In genomic region chr3:179663093-179663492, GRCh38 we compare ENCODE assay signal across 20 cellular contexts. TPM values are rescaled to one million over a fixed set of nuclear protein-coding genes. Genes with fewer than 3 reads are reported as not detected.
DNase-seq lines count a peak whose midpoint lies in the region; ATAC-seq and TF ChIP-seq lines count a peak whose summit lies in the region.
"Had no signal": no experiment of that assay in that cellular context is flagged by ENCODE, and none has a peak within 500 bp of the region (broad histone marks: within the 10 kb centered on the region; RNA-seq: fewer than 3 reads in every experiment).

No MANE protein-coding gene starts in this region.

- H3K36me3 Mint-ChIP-seq in glutamatergic neuron (ENCODE audit: unreplicated experiment) = no peaks in the 10 kb centered on the region

- peak overlapping the region; percentile 98 for H3K27ac ChIP-seq in psoas muscle
- H3K27ac ChIP-seq: HL-60 had no signal

- H3K36me3 ChIP-seq in psoas muscle (ENCODE audit: insufficient read depth in 1 of 2, low read depth in 1 of 2) = no peaks in the 10 kb centered on the region
- H3K36me3 ChIP-seq: BE2C had no signal

- in situ Hi-C loops in SK-MEL-5 (cut with HindIII; ENCODE audit: low pct_unique_long_range_greater_than_20kb, low sequenced_read_pairs) = no loop called here

- peaks cover 85% of the 10 kb centered on the region for H3K4me1 ChIP-seq in psoas muscle
- H3K4me1 ChIP-seq: Caco-2 had no signal

- DNase-seq in COLO829 (ENCODE audit: low spot score) (peak; percentile 35), SK-MEL-5 (ENCODE audit: low read depth, low spot score) (peak; percentile 32), glutamatergic neuron (no peak), psoas muscle (no peak), D341Med (ENCODE audit: low spot score) (no peak)
- DNase-seq: ACHN; BE2C; C1 segment of cervical spinal cord; Caco-2; CD4-positive, CD25-positive, alpha-beta regulatory T cell; CD8-positive, alpha-beta memory T cell; DMS153; DMS79; GDM1; H9; IMR-90 had no signal

- intact Hi-C loops in psoas muscle (cut with DNase I) = no loop called here

- ATAC-seq in psoas muscle (no peak), HG02763 (IDR thresholded peaks at IDR 0.05; ENCODE audit: unreplicated experiment) (no peak), GM21515 (IDR thresholded peaks at IDR 0.05; ENCODE audit: unreplicated experiment) (no peak)
- ATAC-seq: K562 had no signal

- H3K4me3 ChIP-seq in psoas muscle = no peak overlapping the region
- H3K4me3 ChIP-seq: K562 had no signal

- H3K9me3 ChIP-seq in psoas muscle = no peaks in the 10 kb centered on the region
- H3K9me3 ChIP-seq: BE2C, Caco-2 had no signal

- 51 to 55% (median 53%) methylated on average over 1 of the region's 1 CpG for WGBS in psoas muscle, 3 donors

- TF ChIP-seq CTCF in glutamatergic neuron (IDR thresholded peaks at IDR 0.05; ENCODE audit: partially characterized antibody, unreplicated experiment) = no peak
- no peak for TF ChIP-seq CTCF in psoas muscle (IDR thresholded peaks at IDR 0.05)

- peaks cover 5% of the 10 kb centered on the region for H3K27me3 Mint-ChIP-seq in glutamatergic neuron (ENCODE audit: unreplicated experiment)
- H3K27me3 Mint-ChIP-seq: CD4-positive, CD25-positive, alpha-beta regulatory T cell; CD8-positive, alpha-beta memory T cell had no signal

- peak overlapping the region; percentile 21 for H3K27ac Mint-ChIP-seq in glutamatergic neuron (ENCODE audit: unreplicated experiment)

- H3K4me1 Mint-ChIP-seq in glutamatergic neuron (ENCODE audit: low read depth, unreplicated experiment) = peaks cover 75% of the 10 kb centered on the region

- peaks cover 16% of the 10 kb centered on the region for H3K9me3 Mint-ChIP-seq in glutamatergic neuron (ENCODE audit: unreplicated experiment)
- H3K9me3 Mint-ChIP-seq: CD8-positive, alpha-beta memory T cell; H9 had no signal

- no peaks in the 10 kb centered on the region for H3K27me3 ChIP-seq in psoas muscle (ENCODE audit: insufficient read depth in 3 of 3, low read length in 2 of 3)
- H3K27me3 ChIP-seq: BE2C had no signal

- H3K4me3 Mint-ChIP-seq in glutamatergic neuron (ENCODE audit: unreplicated experiment) = peak overlapping the region; percentile 27
- H3K4me3 Mint-ChIP-seq: CD4-positive, CD25-positive, alpha-beta regulatory T cell; CD8-positive, alpha-beta memory T cell; H9 had no signal

RNA-seq across cellular contexts. Expression of gene USP13, which starts 10.3 kb away (rescaled TPM):
- total RNA-seq in SK-MEL-5 (2014; rRNA removed; shearing (Covaris generic)) = 7.1 and 8.3 TPM in 2 replicates
- polyA plus RNA-seq in SK-MEL-5 (2015; cell fraction: cytosol; rRNA removed) = 11.0 and 20.3 TPM in 2 replicates
- polyA plus RNA-seq in SK-MEL-5 (2015; cell fraction: nucleus; rRNA removed) = 8.0 and 9.3 TPM in 2 replicates
- total RNA-seq in glutamatergic neuron (ENCODE audit: unreplicated experiment) (28.5 TPM), psoas muscle (100 to 1,000 TPM; 175 to 324 (median 269) TPM)
- polyA plus RNA-seq in psoas muscle = 10 to 100 TPM; 16.1 to 96.0 (median 86.2) TPM

RNA-seq across cellular contexts. Expression of gene NDUFB5, which starts 58.5 kb away (rescaled TPM):
- 359 and 373 TPM in 2 replicates for total RNA-seq in SK-MEL-5 (2014; rRNA removed; shearing (Covaris generic))
- polyA plus RNA-seq in SK-MEL-5 (2015; cell fraction: cytosol; rRNA removed) = 119 and 137 TPM in 2 replicates
- polyA plus RNA-seq in SK-MEL-5 (2015; cell fraction: nucleus; rRNA removed) = 124 and 163 TPM in 2 replicates
- total RNA-seq in glutamatergic neuron (ENCODE audit: unreplicated experiment) = 77.7 TPM
- 100 to 1,000 TPM; 161 to 233 (median 206) TPM for total RNA-seq in psoas muscle
- polyA plus RNA-seq in psoas muscle = 100 to 1,000 TPM; 147 to 261 (median 181) TPM

RNA-seq across cellular contexts. Expression of gene MRPL47, which starts 58.7 kb away (rescaled TPM):
- 61.5 and 65.0 TPM in 2 replicates for total RNA-seq in SK-MEL-5 (2014; rRNA removed; shearing (Covaris generic))
- 45.6 TPM in 2 replicates for polyA plus RNA-seq in SK-MEL-5 (2015; cell fraction: cytosol; rRNA removed)
- polyA plus RNA-seq in SK-MEL-5 (2015; cell fraction: nucleus; rRNA removed) = 24.1 and 27.0 TPM in 2 replicates
- 45.0 TPM for total RNA-seq in glutamatergic neuron (ENCODE audit: unreplicated experiment)
- 10 to 100 TPM; 29.4 to 62.6 (median 38.8) TPM for total RNA-seq in psoas muscle
- polyA plus RNA-seq in psoas muscle = 100 to 1,000 TPM in 1 of 3 donors, 10 to 100 TPM in 2; 63.2 to 108 (median 87.5) TPM

Comparison
In these comparisons a context has a peak if more than half of its experiments do, and no peak if none do; other contexts are left out.
1. DNase-seq: peak in COLO829 (single experiment) and SK-MEL-5 (single experiment); none in glutamatergic neuron (single experiment), psoas muscle (0 of 2) and D341Med (single experiment).